Comparison of ENCODE assay signal across 35 cellular contexts in the genomic region with DNA sequence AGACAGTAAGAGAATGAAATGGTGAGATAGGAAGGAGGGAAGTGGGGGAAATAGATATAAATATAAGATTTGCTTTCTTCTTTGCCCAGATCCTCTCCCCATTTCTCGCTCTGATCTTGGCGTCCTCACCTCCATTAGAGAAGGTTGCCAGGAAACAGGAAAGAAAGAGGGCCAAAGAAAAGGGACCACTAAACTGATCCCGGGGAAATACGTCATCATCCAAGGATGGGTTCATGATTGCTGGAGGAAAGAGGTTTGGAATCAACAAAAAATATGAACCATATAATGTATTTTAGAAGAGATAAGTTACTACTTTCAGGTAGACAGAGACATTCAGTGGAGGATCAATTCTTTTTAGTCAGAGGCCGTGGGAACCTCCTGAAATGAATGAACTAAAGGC.
DNase-seq lines count a peak whose midpoint lies in the region; ATAC-seq, FAIRE-seq and TF ChIP-seq lines count a peak whose summit lies in the region.
"Had no signal": no experiment of that assay in that cellular context is flagged by ENCODE, and none has a peak within 500 bp of the region (broad histone marks: within the 10 kb centered on the region; RNA-seq: fewer than 3 reads in every experiment).

No MANE protein-coding gene starts in this region.

- no peaks in the 10 kb centered on the region; a peak in 1 of 5 replicates for H3K27me3 ChIP-seq in HepG2 (ENCODE audit: control insufficient read depth in 1 of 2, insufficient read depth in 2 of 2, low read length in 2 of 2)
- no peaks in the 10 kb centered on the region for H3K27me3 ChIP-seq in right lobe of liver
- no peaks in the 10 kb centered on the region for H3K27me3 ChIP-seq in GM23338 (ENCODE audit: insufficient read depth)
- H3K27me3 ChIP-seq in neural progenitor cell = no peaks in the 10 kb centered on the region
- H3K27me3 ChIP-seq: BE2C; BLaER1; BLaER1 treated with 17β-estradiol and CSF1 and Interleukin-3, amounts not matched to agents 10 nM and 100 nM had no signal

- TF ChIP-seq POLR2A in HepG2 (IDR thresholded peaks at IDR 0.05; ENCODE audit: insufficient read depth in 1 of 2, low read depth in 2 of 2, low read length in 2 of 2) (no peak), right lobe of liver (IDR thresholded peaks at IDR 0.05) (no peak)

- no TSS peak for BruUV-seq in HepG2 (replicated peaks; lab: Mats Ljungman, UMichigan)

- in situ Hi-C loops in HepG2 (cut with HindIII; ENCODE audit: extremely low pct_ligation_motif_present, low pct_unique_long_range_greater_than_20kb) = no loop called here

- H3K4me3 ChIP-seq in HepG2 (replicated peaks in 1 of 3; ENCODE audit: insufficient read depth in 1 of 3, low read depth in 2 of 3, low read length in 3 of 3) = no peak overlapping the region
- H3K4me3 ChIP-seq in right lobe of liver = no peak overlapping the region
- H3K4me3 ChIP-seq in GM23338 = no peak overlapping the region
- H3K4me3 ChIP-seq in neural progenitor cell = no peak overlapping the region
- H3K4me3 ChIP-seq: A549; BLaER1; BLaER1 treated with 17β-estradiol and CSF1 and Interleukin-3, amounts not matched to agents 10 nM and 100 nM had no signal

- CTCF ChIA-PET in HepG2 (lab: Yijun Ruan, JAX; ENCODE audit: low intra/inter-chr PET ratio, low total read pairs) = no interaction called here

- H3K27ac ChIP-seq in HepG2 (ENCODE audit: extremely low read length, insufficient read depth, low read length) (no peak overlapping the region), right lobe of liver (no peak overlapping the region), GM23338 (ENCODE audit: low read depth) (no peak overlapping the region), neural progenitor cell (no peak overlapping the region)
- H3K27ac ChIP-seq: 22Rv1; A549; BLaER1; BLaER1 treated with 17β-estradiol and CSF1 and Interleukin-3, amounts not matched to agents 10 nM and 100 nM; C4-2B had no signal

- no peaks in the 10 kb centered on the region for H3K9me3 ChIP-seq in HepG2 (ENCODE audit: low read length)
- no peaks in the 10 kb centered on the region for H3K9me3 ChIP-seq in right lobe of liver
- no peaks in the 10 kb centered on the region for H3K9me3 ChIP-seq in neural progenitor cell (ENCODE audit: low read depth)
- H3K9me3 ChIP-seq: A549, BE2C, Caco-2 had no signal

- intact Hi-C loops in HepG2 (cut with micrococcal nuclease; ENCODE audit: unreplicated experiment) = no loop called here
- intact Hi-C loops in right lobe of liver (cut with DNase I) = no loop called here

- under 1% methylated on average over 5 of the region's 5 CpGs for WGBS in HepG2 (ENCODE audit: low lambda C conversion rate)
- WGBS in right lobe of liver (ENCODE audit: insufficient coverage, low coverage, low lambda C conversion rate, missing lambda C conversion rate) = 80% methylated on average over 3 of the region's 5 CpGs

- H3K9me2 ChIP-seq in GM23338 (ENCODE audit: insufficient read depth) = peaks cover 11% of the 10 kb centered on the region; the same call in 1 of the 2 replicates

- no peak overlapping the region for H3K4me2 ChIP-seq in HepG2 (ENCODE audit: low read depth, low read length)
- no peak overlapping the region for H3K4me2 ChIP-seq in GM23338
- no peak overlapping the region for H3K4me2 ChIP-seq in neural progenitor cell
- H3K4me2 ChIP-seq: A549; BLaER1; BLaER1 treated with 17β-estradiol and CSF1 and Interleukin-3, amounts not matched to agents 10 nM and 100 nM had no signal

- POLR2A ChIA-PET in HepG2 (lab: Yijun Ruan, JAX) = no interaction called here

- H3K27ac Mint-ChIP-seq in GM23338 (no peak overlapping the region), neural progenitor cell (no peak overlapping the region)
- H3K27ac Mint-ChIP-seq: B cell; CD14-positive monocyte; CD4-positive, alpha-beta memory T cell; CD4-positive, alpha-beta T cell; CD8-positive, alpha-beta memory T cell; CD8-positive, alpha-beta T cell had no signal

- H2AFZ ChIP-seq in HepG2 (ENCODE audit: low read length) (no peak overlapping the region), GM23338 (peak overlapping the region; percentile 90), neural progenitor cell (replicated peaks) (peak overlapping the region; percentile 32)

- FAIRE-seq in HepG2 (lab: Jason Lieb, UNC) = no peak
- FAIRE-seq: A204.1, A549, D721Med had no signal

- no peaks in the 10 kb centered on the region for H4K20me1 ChIP-seq in HepG2 (ENCODE audit: insufficient read depth, low read length)
- H4K20me1 ChIP-seq in GM23338 (replicated peaks; ENCODE audit: insufficient read depth) = no peaks in the 10 kb centered on the region
- H4K20me1 ChIP-seq in neural progenitor cell (ENCODE audit: low read depth) = no peaks in the 10 kb centered on the region
- H4K20me1 ChIP-seq: BLaER1; BLaER1 treated with 17β-estradiol and CSF1 and Interleukin-3, amounts not matched to agents 10 nM and 100 nM had no signal

- peaks cover 7% of the 10 kb centered on the region; the same call in 2 of the 3 replicates for H3K9me3 Mint-ChIP-seq in GM23338
- H3K9me3 Mint-ChIP-seq in neural progenitor cell = peaks cover 7% of the 10 kb centered on the region
- H3K9me3 Mint-ChIP-seq: CD8-positive, alpha-beta T cell had no signal

- ATAC-seq in HepG2 (no peak), right lobe of liver (no peak), GM23338 (no peak), GM21360 (IDR thresholded peaks at IDR 0.05; ENCODE audit: unreplicated experiment) (no peak)
- ATAC-seq: A549; CD8-positive, alpha-beta T cell had no signal

- TF ChIP-seq EP300 in HepG2 (IDR thresholded peaks at IDR 0.05; ENCODE audit: low read depth in 2 of 2, low read length in 2 of 2) (no peak), HepG2 (CRISPR knock-in tag; IDR thresholded peaks at IDR 0.05; ENCODE audit: borderline replicate concordance) (no peak)

- no peaks in the 10 kb centered on the region for H3K27me3 Mint-ChIP-seq in GM23338 (ENCODE audit: insufficient read depth, low read depth, poor library complexity)
- no peaks in the 10 kb centered on the region for H3K27me3 Mint-ChIP-seq in neural progenitor cell (ENCODE audit: insufficient read depth, low read depth)
- H3K27me3 Mint-ChIP-seq: B cell; CD4-positive, alpha-beta memory T cell; CD4-positive, alpha-beta T cell; CD4-positive, CD25-positive, alpha-beta regulatory T cell; CD8-positive, alpha-beta memory T cell had no signal

- H3F3A ChIP-seq in GM23338 (replicated peaks; ENCODE audit: low read depth) (no peaks in the 10 kb centered on the region), neural progenitor cell (ENCODE audit: low read depth) (no peaks in the 10 kb centered on the region)

- H3K4me3 Mint-ChIP-seq in GM23338 = no peak overlapping the region
- H3K4me3 Mint-ChIP-seq in neural progenitor cell = no peak overlapping the region
- H3K4me3 Mint-ChIP-seq: B cell; CD14-positive monocyte; CD4-positive, alpha-beta memory T cell; CD4-positive, alpha-beta T cell; CD4-positive, CD25-positive, alpha-beta regulatory T cell; CD8-positive, alpha-beta memory T cell; CD8-positive, alpha-beta T cell had no signal

- H3K4me1 Mint-ChIP-seq in GM23338 = no peaks in the 10 kb centered on the region
- no peaks in the 10 kb centered on the region for H3K4me1 Mint-ChIP-seq in neural progenitor cell
- H3K4me1 Mint-ChIP-seq: B cell; CD14-positive monocyte; CD4-positive, alpha-beta memory T cell; CD4-positive, CD25-positive, alpha-beta regulatory T cell; CD8-positive, alpha-beta memory T cell had no signal

- H3K79me2 ChIP-seq in HepG2 (ENCODE audit: insufficient read depth, low read length) (no peaks in the 10 kb centered on the region), GM23338 (replicated peaks; ENCODE audit: insufficient read depth) (no peaks in the 10 kb centered on the region), neural progenitor cell (ENCODE audit: low read depth) (no peaks in the 10 kb centered on the region)

- H3K4me1 ChIP-seq in HepG2 (ENCODE audit: insufficient read depth, low read length) (no peaks in the 10 kb centered on the region), right lobe of liver (no peaks in the 10 kb centered on the region), GM23338 (ENCODE audit: insufficient read depth) (no peaks in the 10 kb centered on the region), neural progenitor cell (no peaks in the 10 kb centered on the region)
- H3K4me1 ChIP-seq: A549; BE2C; BLaER1; BLaER1 treated with 17β-estradiol and CSF1 and Interleukin-3, amounts not matched to agents 10 nM and 100 nM; Caco-2 had no signal

- TF ChIP-seq RAD21 in HepG2 (CRISPR knock-in tag; IDR thresholded peaks at IDR 0.05) = no peak

- TF ChIP-seq CTCF in HepG2 (CRISPR knock-in tag; IDR thresholded peaks at IDR 0.05) (no peak), right lobe of liver (IDR thresholded peaks at IDR 0.05) (no peak), GM23338 (conservative IDR thresholded peaks at IDR 0.05; ENCODE audit: low read depth in 2 of 2) (no peak), neural progenitor cell (IDR thresholded peaks at IDR 0.05) (no peak)

- H3K36me3 Mint-ChIP-seq in GM23338 (ENCODE audit: low read depth) (peaks cover 6% of the 10 kb centered on the region; the same call in 2 of the 3 replicates), neural progenitor cell (no peaks in the 10 kb centered on the region)
- H3K36me3 Mint-ChIP-seq: CD14-positive monocyte; CD4-positive, alpha-beta memory T cell; CD4-positive, CD25-positive, alpha-beta regulatory T cell; CD8-positive, alpha-beta memory T cell; CD8-positive, alpha-beta T cell had no signal

- H3K36me3 ChIP-seq in HepG2 (replicated peaks in 1 of 2; ENCODE audit: control insufficient read depth in 1 of 2, insufficient read depth in 2 of 2, low read length in 2 of 2) = no peaks in the 10 kb centered on the region
- H3K36me3 ChIP-seq in right lobe of liver = no peaks in the 10 kb centered on the region
- no peaks in the 10 kb centered on the region for H3K36me3 ChIP-seq in GM23338 (ENCODE audit: insufficient read depth)
- H3K36me3 ChIP-seq in neural progenitor cell = no peaks in the 10 kb centered on the region
- H3K36me3 ChIP-seq: BE2C; BLaER1; BLaER1 treated with 17β-estradiol and CSF1 and Interleukin-3, amounts not matched to agents 10 nM and 100 nM had no signal

- DNase-seq in HepG2 (ENCODE audit: low spot score) = no peak
- no peak for DNase-seq in right lobe of liver
- no peak for DNase-seq in GM23338 (ENCODE audit: low spot score)
- no peak for DNase-seq in neural progenitor cell (ENCODE audit: low spot score)
- DNase-seq in mesenteric fat pad (ENCODE audit: low spot score) = no peak
- DNase-seq: 8988T; ACHN; AML-193; BE2C; C1 segment of cervical spinal cord; Caco-2; Calu3; CD4-positive, alpha-beta memory T cell; CD4-positive, alpha-beta T cell; CD4-positive, CD25-positive, alpha-beta regulatory T cell; CD8-positive, alpha-beta memory T cell; CD8-positive, alpha-beta T cell; COR-L47; DMS 273 treated with DMSO at 0.1 percent for 48 hours; DMS153; DMS53; DMS79; DMS79 treated with DMSO at 0.1 percent for 48 hours; DND-41; EL had no signal

- H3K9ac ChIP-seq in HepG2 (ENCODE audit: insufficient read depth, low read depth, low read length) (no peak overlapping the region), neural progenitor cell (no peak overlapping the region)
- H3K9ac ChIP-seq: BLaER1; BLaER1 treated with 17β-estradiol and CSF1 and Interleukin-3, amounts not matched to agents 10 nM and 100 nM had no signal

TF ChIP-seq in HepG2, 621 proteins besides CTCF, POLR2A, EP300 and RAD21 (continues in another document):
- no peak for TF ChIP-seq HNRNPLL (IDR thresholded peaks at IDR 0.05; ENCODE audit: low read depth, low read length, poor library complexity, severe bottlenecking)

TF ChIP-seq in GM23338, 12 proteins besides CTCF, POLR2A, EP300 and RAD21 (continues in another document):
- TF ChIP-seq POLR2AphosphoS5 (IDR thresholded peaks at IDR 0.05; ENCODE audit: low read depth) (no peak), CREB1 (CRISPR knock-in tag; IDR thresholded peaks at IDR 0.05; ENCODE audit: low read depth) (no peak)
